In genomic region chr17:80018917-80019651, GRCh38 we compare ENCODE assay signal across 31 cellular contexts. TPM values are rescaled to one million over a fixed set of nuclear protein-coding genes. Genes with fewer than 3 reads are reported as not detected.
DNase-seq lines count a peak whose midpoint lies in the region; FAIRE-seq and TF ChIP-seq lines count a peak whose summit lies in the region.
"Had no signal": no experiment of that assay in that cellular context is flagged by ENCODE, and none has a peak within 500 bp of the region (broad histone marks: within the 10 kb centered on the region; RNA-seq: fewer than 3 reads in every experiment).

No MANE protein-coding gene starts in this region.

- H3K27ac Mint-ChIP-seq in Caco-2 (ENCODE audit: unreplicated experiment), result peak overlapping the region; percentile 45
- H3K27ac Mint-ChIP-seq: activated naive CD8-positive, alpha-beta T cell treated with anti-CD3 and anti-CD28 coated beads for 36 hours; activated T-cell treated with anti-CD3 and anti-CD28 coated beads, Interleukin-2, amount 50 U/mL, for 24 hours; CD4-positive, alpha-beta T cell; mesothelial cell of epicardium; naive thymus-derived CD8-positive, alpha-beta T cell; stimulated activated naive CD8-positive, alpha-beta T cell treated with anti-CD3 and anti-CD28 coated beads, Interleukin-15, Interleukin-2, amounts not matched to agents 100 ng/mL and 50 ng/mL, for 24 hours; T-helper 2 cell treated with Interferon-gamma antibody and Interleukin-4, amounts not matched to agents 5 μg/mL and 100 μg/mL, for 36 hours had no signal

- no peaks in the 10 kb centered on the region for H3K9me3 Mint-ChIP-seq in Caco-2 (ENCODE audit: unreplicated experiment)
- H3K9me3 Mint-ChIP-seq: activated naive CD8-positive, alpha-beta T cell treated with anti-CD3 and anti-CD28 coated beads for 36 hours; activated T-cell treated with anti-CD3 and anti-CD28 coated beads, Interleukin-2, amount 50 U/mL, for 24 hours; CD4-positive, alpha-beta T cell; naive thymus-derived CD8-positive, alpha-beta T cell; stimulated activated naive CD8-positive, alpha-beta T cell treated with anti-CD3 and anti-CD28 coated beads, Interleukin-15, Interleukin-2, amounts not matched to agents 100 ng/mL and 50 ng/mL, for 24 hours; T-helper 2 cell treated with Interferon-gamma antibody and Interleukin-4, amounts not matched to agents 5 μg/mL and 100 μg/mL, for 36 hours had no signal

- peaks cover 20% of the 10 kb centered on the region for H4K20me1 ChIP-seq in osteoblast (ENCODE audit: insufficient read depth, low read length)

- H3K27me3 ChIP-seq in Caco-2 (replicated peaks; ENCODE audit: control insufficient read depth, insufficient read depth, low read length), result no peaks in the 10 kb centered on the region
- H3K27me3 ChIP-seq in osteoblast (ENCODE audit: insufficient read depth, low read length), result no peaks in the 10 kb centered on the region
- H3K27me3 ChIP-seq in HAP-1 (ENCODE audit: low read depth), result no peaks in the 10 kb centered on the region
- H3K27me3 ChIP-seq in spleen (replicated peaks in 1 of 7), result no peaks in the 10 kb centered on the region
- H3K27me3 ChIP-seq: colonic mucosa, tibial artery had no signal

- intact Hi-C loops in Caco-2 (cut with micrococcal nuclease; ENCODE audit: unreplicated experiment) (no loop called here), kidney (cut with DNase I) (no loop called here), spleen (cut with DNase I; ENCODE audit: low total_unique reads) (no loop called here)

- H3K4me1 ChIP-seq in Caco-2 (peaks cover 10% of the 10 kb centered on the region; the same call in 1 of the 2 replicates), kidney (ENCODE audit: control insufficient read depth in 1 of 2, insufficient read depth in 1 of 2, low read depth in 1 of 2, low read length in 2 of 2) (peaks cover 7 to 8% of the 10 kb centered on the region in 2 donors), osteoblast (ENCODE audit: insufficient read depth, low read length) (no peaks in the 10 kb centered on the region), HAP-1 (no peaks in the 10 kb centered on the region), spleen (no peaks in the 10 kb centered on the region)

- no peaks in the 10 kb centered on the region for H3K27me3 Mint-ChIP-seq in Caco-2 (ENCODE audit: insufficient read depth, unreplicated experiment)
- H3K27me3 Mint-ChIP-seq: activated naive CD8-positive, alpha-beta T cell treated with anti-CD3 and anti-CD28 coated beads for 36 hours; activated T-cell treated with anti-CD3 and anti-CD28 coated beads, Interleukin-2, amount 50 U/mL, for 24 hours; CD4-positive, alpha-beta T cell; naive thymus-derived CD8-positive, alpha-beta T cell; stimulated activated naive CD8-positive, alpha-beta T cell treated with anti-CD3 and anti-CD28 coated beads, Interleukin-15, Interleukin-2, amounts not matched to agents 100 ng/mL and 50 ng/mL, for 24 hours had no signal

- no peaks in the 10 kb centered on the region for H3K36me3 Mint-ChIP-seq in Caco-2 (ENCODE audit: insufficient read depth, unreplicated experiment)
- H3K36me3 Mint-ChIP-seq: activated naive CD8-positive, alpha-beta T cell treated with anti-CD3 and anti-CD28 coated beads for 36 hours had no signal

- peaks cover 25% of the 10 kb centered on the region for H3K79me2 ChIP-seq in osteoblast (ENCODE audit: insufficient read depth, low read length)

- no peak overlapping the region for H2AFZ ChIP-seq in osteoblast (ENCODE audit: low read length)

- FAIRE-seq in kidney (lab: Jason Lieb, UNC), result no peak
- FAIRE-seq: GM18507, H54 had no signal

- H3K4me2 ChIP-seq in osteoblast (ENCODE audit: insufficient read depth, low read length), result no peak overlapping the region
- H3K4me2 ChIP-seq: smooth muscle cell had no signal

- peaks cover 8% of the 10 kb centered on the region for H3K4me1 Mint-ChIP-seq in Caco-2 (ENCODE audit: low read depth, unreplicated experiment)
- H3K4me1 Mint-ChIP-seq: activated naive CD8-positive, alpha-beta T cell treated with anti-CD3 and anti-CD28 coated beads for 36 hours; mesothelial cell of epicardium; naive thymus-derived CD8-positive, alpha-beta T cell had no signal

- DNase-seq in Caco-2 (no peak), RWPE1 (ENCODE audit: low spot score) (no peak), kidney (no peak), osteoblast (ENCODE audit: insufficient read length, low spot score, missing footprints) (peak; percentile 57), HAP-1 (ENCODE audit: low spot score in 2 of 2) (no peak), spleen (no peak), middle frontal gyrus (ENCODE audit: extremely low spot score, low spot score) (no peak), NCI-H82 treated with DMSO at 0.1 percent for 48 hours (lab: John Stamatoyannopoulos, UW; ENCODE audit: unreplicated experiment) (no peak)
- DNase-seq: activated gamma-delta T cell; activated naive CD8-positive, alpha-beta T cell treated with anti-CD3 and anti-CD28 coated beads for 36 hours; activated T-cell treated with anti-CD3 and anti-CD28 coated beads, Interleukin-2, amount 50 U/mL, for 24 hours; aorta; CD4-positive, alpha-beta T cell; effector memory CD4-positive, alpha-beta T cell; EL; head of caudate nucleus; islet precursor cell; naive thymus-derived CD8-positive, alpha-beta T cell; NCI-H1417 treated with DMSO at 0.1 percent for 48 hours; NCI-H524 treated with DMSO at 0.1 percent for 48 hours; SHP77; stimulated activated CD4-positive, alpha-beta T cell treated with anti-CD3 and anti-CD28 coated beads, Interleukin-1b, Interleukin-23, amount 100 ng/mL, for 48 hours; tibial artery had no signal

- BruUV-seq in Caco-2 (replicated peaks; lab: Mats Ljungman, UMichigan), result no TSS peak

- H3K36me3 ChIP-seq in Caco-2 (ENCODE audit: control insufficient read depth, insufficient read depth, low read length) (no peaks in the 10 kb centered on the region), kidney (ENCODE audit: control insufficient read depth in 1 of 2, insufficient read depth in 2 of 2, low read length in 2 of 2) (no peaks in the 10 kb centered on the region), osteoblast (ENCODE audit: insufficient read depth, low read length) (no peaks in the 10 kb centered on the region), HAP-1 (replicated peaks) (no peaks in the 10 kb centered on the region), spleen (no peaks in the 10 kb centered on the region)
- H3K36me3 ChIP-seq: colonic mucosa, tibial artery had no signal

- H3K4me3 ChIP-seq in Caco-2 (ENCODE audit: low read depth, low read length) (no peak overlapping the region), kidney (ENCODE audit: low read length in 2 of 2) (no peak overlapping the region), osteoblast (ENCODE audit: insufficient read depth, low read length) (no peak overlapping the region), HAP-1 (no peak overlapping the region), spleen (no peak overlapping the region)
- H3K4me3 ChIP-seq: colonic mucosa, smooth muscle cell, tibial artery had no signal

- no peak overlapping the region for H3K4me3 Mint-ChIP-seq in Caco-2 (ENCODE audit: unreplicated experiment)
- H3K4me3 Mint-ChIP-seq: activated naive CD8-positive, alpha-beta T cell treated with anti-CD3 and anti-CD28 coated beads for 36 hours; activated T-cell treated with anti-CD3 and anti-CD28 coated beads, Interleukin-2, amount 50 U/mL, for 24 hours; CD4-positive, alpha-beta T cell; mesothelial cell of epicardium; naive thymus-derived CD8-positive, alpha-beta T cell; stimulated activated naive CD8-positive, alpha-beta T cell treated with anti-CD3 and anti-CD28 coated beads, Interleukin-15, Interleukin-2, amounts not matched to agents 100 ng/mL and 50 ng/mL, for 24 hours; T-helper 2 cell treated with Interferon-gamma antibody and Interleukin-4, amounts not matched to agents 5 μg/mL and 100 μg/mL, for 36 hours had no signal

- TF ChIP-seq CTCF in Caco-2 (IDR thresholded peaks at IDR 0.05; ENCODE audit: insufficient read depth in 1 of 2, low read depth in 1 of 2, low read length in 1 of 2, severe bottlenecking in 1 of 2, unreplicated experiment in 1 of 2), result no peak
- TF ChIP-seq CTCF in RWPE1 (conservative IDR thresholded peaks at IDR 0.05; ENCODE audit: low read depth), result no peak
- no peak for TF ChIP-seq CTCF in kidney (IDR thresholded peaks at IDR 0.05; ENCODE audit: borderline replicate concordance, extremely low read depth, insufficient read depth)
- no peak for TF ChIP-seq CTCF in osteoblast (IDR thresholded peaks at IDR 0.05; ENCODE audit: extremely low read depth, low read depth, low read length)
- TF ChIP-seq CTCF in spleen (IDR thresholded peaks at IDR 0.05 in 8 of 11, conservative IDR thresholded peaks at IDR 0.05 in 3 of 11), result no peak

- in situ Hi-C loops in HAP-1 (cut with MboI; ENCODE audit: low sequenced_read_pairs), result no loop called here

- no peak for TF ChIP-seq POLR2A in spleen (IDR thresholded peaks at IDR 0.05)

- CTCF ChIA-PET in Caco-2 (lab: Charles Lee), result interaction anchor here (1.0 kb wide), 1 partner anchor 11 kb away, joined by 3 read pairs; no protein-coding TSS in a partner anchor
- CTCF ChIA-PET in RWPE1 (lab: Yijun Ruan, JAX), result interaction anchor here (0.6 to 0.7 kb wide), 2 partner anchors 11 to 141 kb away, joined by 4 to 5 read pairs; no protein-coding TSS in a partner anchor

- WGBS in spleen, 5 donors, result 87 to 95% (median 88%) methylated on average over 21 of the region's 21 CpGs

- POLR2A ChIA-PET in Caco-2 (lab: Charles Lee), result interaction anchor here (0.9 kb wide), 1 partner anchor 25 kb away, joined by 3 read pairs; no protein-coding TSS in a partner anchor
- POLR2A ChIA-PET in RWPE1 (lab: Yijun Ruan, JAX; ENCODE audit: low non-redundant PET), result no interaction called here

- H3K27ac ChIP-seq in RWPE1 (peak overlapping the region; percentile 7; the same call in 1 of the 2 replicates), kidney (ENCODE audit: low read depth in 2 of 2, low read length in 2 of 2) (peak overlapping the region; percentile 2 to 54), osteoblast (ENCODE audit: low read depth, low read length) (no peak overlapping the region), spleen (no peak overlapping the region)
- H3K27ac ChIP-seq: colonic mucosa, epithelial cell of prostate, tibial artery had no signal

- no peak overlapping the region for H3K9ac ChIP-seq in kidney (ENCODE audit: low read length in 2 of 2)

- no peaks in the 10 kb centered on the region for H3K9me3 ChIP-seq in Caco-2
- H3K9me3 ChIP-seq in kidney (ENCODE audit: control insufficient read depth in 1 of 2, low read length in 2 of 2), result no peaks in the 10 kb centered on the region
- H3K9me3 ChIP-seq in osteoblast (ENCODE audit: low read depth, low read length), result no peaks in the 10 kb centered on the region
- no peaks in the 10 kb centered on the region for H3K9me3 ChIP-seq in HAP-1
- H3K9me3 ChIP-seq in spleen, result peaks cover 0 to 5% (median 0%) of the 10 kb centered on the region in 8 donors
- H3K9me3 ChIP-seq: colonic mucosa, tibial artery had no signal

RNA-seq across cellular contexts. Expression of gene TBC1D16, which starts 16.6 kb away (rescaled TPM):
- total RNA-seq in Caco-2 (2022) (48.1 and 55.4 TPM in 2 replicates), kidney (68.0 TPM), osteoblast (63.1 and 68.8 TPM in 2 replicates), spleen (10 to 100 TPM in 6 of 7 donors, 1 to 10 TPM in 1; 5.6 to 33.6 (median 25.5) TPM)
- polyA plus RNA-seq in kidney (ENCODE audit: insufficient read depth, low read depth, low replicate concordance) (9.1 TPM), spleen (1 to 10 TPM; 1.3 to 5.4 (median 3.0) TPM)

RNA-seq across cellular contexts. Expression of gene CCDC40, which starts 17.4 kb away (rescaled TPM):
- 3.7 and 3.9 TPM in 2 replicates for total RNA-seq in Caco-2 (2022)
- total RNA-seq in kidney, result 22.6 TPM
- 5.1 TPM for polyA plus RNA-seq in kidney (ENCODE audit: insufficient read depth, low read depth, low replicate concordance)
- 8.3 and 11.8 TPM in 2 replicates for total RNA-seq in osteoblast
- 1 to 10 TPM; 1.2 to 8.3 (median 3.8) TPM for total RNA-seq in spleen
- polyA plus RNA-seq in spleen, result under 1 TPM; 0.30 to 0.70 (median 0.64) TPM

Comparison
In these comparisons a context has a peak if more than half of its experiments do, and no peak if none do; other contexts are left out.
1. H3K27ac ChIP-seq: peak in RWPE1 (single experiment) and kidney (2 of 2); none in osteoblast (single experiment) and spleen (0 of 8).